Comparison of ENCODE assay signal across 2 cellular contexts in genomic region chr16:28336940-28337710, GRCh38. TPM values are rescaled to one million over a fixed set of nuclear protein-coding genes. Genes with fewer than 3 reads are reported as not detected.
"Had no signal": no experiment of that assay in that cellular context is flagged by ENCODE, and none has a peak within 500 bp of the region (broad histone marks: within the 10 kb centered on the region; RNA-seq: fewer than 3 reads in every experiment).

No MANE protein-coding gene starts in this region.

RNA-seq across cellular contexts. Expression of gene NPIPB6, which starts 26.2 kb away (rescaled TPM):
- total RNA-seq: fibroblast of villous mesenchyme had no signal
- polyA plus RNA-seq: liver had no signal

RNA-seq across cellular contexts. Expression of gene SBK1, which starts 44.8 kb away (rescaled TPM):
- total RNA-seq: fibroblast of villous mesenchyme had no signal
